Comparison of ENCODE assay signal across 8 cellular contexts in genomic region chr6:66662196-66662595, GRCh38.
A peak's percentile ranks its signal among the peaks of the same experiment; 100 is the strongest.
DNase-seq lines count a peak whose midpoint lies in the region; ATAC-seq and TF ChIP-seq lines count a peak whose summit lies in the region.
"Had no signal": no experiment of that assay in that cellular context is flagged by ENCODE, and none has a peak within 500 bp of the region (broad histone marks: within the 10 kb centered on the region; RNA-seq: fewer than 3 reads in every experiment).

No MANE protein-coding gene starts in this region.

- H3K9me3 Mint-ChIP-seq in H9 (peaks cover 0 to 2% of the 10 kb centered on the region in 2 experiments; a peak in 1 of 5 replicates), neural progenitor cell (peaks cover 6% of the 10 kb centered on the region)
- peaks cover 2 to 7% of the 10 kb centered on the region in 2 donors for H3K9me3 Mint-ChIP-seq in activated T-cell treated with anti-CD3 and anti-CD28 coated beads, Interleukin-2, amount 50 U/mL, for 72 hours
- H3K9me3 Mint-ChIP-seq in activated naive CD4-positive, alpha-beta T cell treated with anti-CD3 and anti-CD28 coated beads, Interleukin-2, amount 10 ng/mL, durations not matched to agents 7 days and 5 days: peaks cover 8% of the 10 kb centered on the region

- no peaks in the 10 kb centered on the region for H3K36me3 ChIP-seq in neural progenitor cell

- H2AFZ ChIP-seq in H9 (ENCODE audit: low read length) (no peak overlapping the region), neural progenitor cell (replicated peaks) (no peak overlapping the region)

- H3K4me3 ChIP-seq in choroid plexus epithelial cell (ENCODE audit: low read depth, low read length) (no peak overlapping the region), neural progenitor cell (peak overlapping the region; percentile 30)

- CTCF ChIA-PET in activated naive CD4-positive, alpha-beta T cell treated with anti-CD3 and anti-CD28 coated beads, Interleukin-2, amount 10 ng/mL, durations not matched to agents 7 days and 5 days (lab: Charles Lee): no interaction called here

- H3K27ac Mint-ChIP-seq in H9 (no peak overlapping the region), neural progenitor cell (no peak overlapping the region)
- H3K27ac Mint-ChIP-seq in activated T-cell treated with anti-CD3 and anti-CD28 coated beads, Interleukin-2, amount 50 U/mL, for 72 hours: no peak overlapping the region
- H3K27ac Mint-ChIP-seq in activated naive CD4-positive, alpha-beta T cell treated with anti-CD3 and anti-CD28 coated beads, Interleukin-2, amount 10 ng/mL, durations not matched to agents 7 days and 5 days: no peak overlapping the region

- H3K27me3 ChIP-seq in H9 (ENCODE audit: insufficient read depth, low read length) (no peaks in the 10 kb centered on the region), neural progenitor cell (no peaks in the 10 kb centered on the region)

- H2BK20ac ChIP-seq in H9 (ENCODE audit: low read depth, low read length, poor library complexity, severe bottlenecking): no peak overlapping the region

- H3T11ph ChIP-seq in H9 (ENCODE audit: low read length): no peak overlapping the region

- no peak overlapping the region for H2AK5ac ChIP-seq in H9 (ENCODE audit: insufficient read length, low read length)

- no peak overlapping the region for H4K91ac ChIP-seq in H9 (ENCODE audit: insufficient read length, low read depth, low read length)

- no peak overlapping the region for H3K18ac ChIP-seq in H9 (ENCODE audit: insufficient read length, low read depth, low read length)

- H3K9me3 ChIP-seq in H9 (ENCODE audit: control insufficient read depth, low read depth, low read length) (no peaks in the 10 kb centered on the region), neural progenitor cell (ENCODE audit: low read depth) (no peaks in the 10 kb centered on the region)

- no peaks in the 10 kb centered on the region for H3K79me1 ChIP-seq in H9 (ENCODE audit: insufficient read depth, low read depth, low read length, poor library complexity, severe bottlenecking)

- no peak overlapping the region for H2BK120ac ChIP-seq in H9 (ENCODE audit: low read depth, low read length, poor library complexity, severe bottlenecking)

- H3K36me3 Mint-ChIP-seq in H9 (ENCODE audit: insufficient read depth in 1 of 3, low read depth in 3 of 3) (no peaks in the 10 kb centered on the region), neural progenitor cell (no peaks in the 10 kb centered on the region)
- no peaks in the 10 kb centered on the region for H3K36me3 Mint-ChIP-seq in activated T-cell treated with anti-CD3 and anti-CD28 coated beads, Interleukin-2, amount 50 U/mL, for 72 hours (ENCODE audit: insufficient read depth in 2 of 2)
- H3K36me3 Mint-ChIP-seq in activated naive CD4-positive, alpha-beta T cell treated with anti-CD3 and anti-CD28 coated beads, Interleukin-2, amount 10 ng/mL, durations not matched to agents 7 days and 5 days: no peaks in the 10 kb centered on the region

- ATAC-seq in GM19397 (IDR thresholded peaks at IDR 0.05; ENCODE audit: unreplicated experiment): no peak
- no peak for ATAC-seq in activated T-cell treated with anti-CD3 and anti-CD28 coated beads, Interleukin-2, amount 50 U/mL, for 72 hours (replicated peaks in 1 of 2)

- peaks cover 10% of the 10 kb centered on the region in 2 experiments for H3K4me1 Mint-ChIP-seq in H9
- H3K4me1 Mint-ChIP-seq in neural progenitor cell: peaks cover 10% of the 10 kb centered on the region
- no peaks in the 10 kb centered on the region for H3K4me1 Mint-ChIP-seq in activated T-cell treated with anti-CD3 and anti-CD28 coated beads, Interleukin-2, amount 50 U/mL, for 72 hours (ENCODE audit: low read depth)
- H3K4me1 Mint-ChIP-seq in activated naive CD4-positive, alpha-beta T cell treated with anti-CD3 and anti-CD28 coated beads, Interleukin-2, amount 10 ng/mL, durations not matched to agents 7 days and 5 days: no peaks in the 10 kb centered on the region

- peak; percentile 71 for TF ChIP-seq CTCF in H9 (conservative IDR thresholded peaks at IDR 0.05)
- peak; percentile 61 for TF ChIP-seq CTCF in choroid plexus epithelial cell (conservative IDR thresholded peaks at IDR 0.05; ENCODE audit: low read depth, low read length)
- TF ChIP-seq CTCF in neural progenitor cell (IDR thresholded peaks at IDR 0.05): peak; percentile 64

- H4K8ac ChIP-seq in H9 (replicated peaks; ENCODE audit: insufficient read length, low read depth, low read length): no peak overlapping the region

- H3K4me2 ChIP-seq in H9 (ENCODE audit: insufficient read depth, insufficient read length, low read length) (no peak overlapping the region), neural progenitor cell (peak overlapping the region; percentile 68)

- no peaks in the 10 kb centered on the region for H3K27me3 Mint-ChIP-seq in H9 (ENCODE audit: low read depth)
- H3K27me3 Mint-ChIP-seq in neural progenitor cell (ENCODE audit: insufficient read depth, low read depth): no peaks in the 10 kb centered on the region
- no peaks in the 10 kb centered on the region for H3K27me3 Mint-ChIP-seq in activated T-cell treated with anti-CD3 and anti-CD28 coated beads, Interleukin-2, amount 50 U/mL, for 72 hours (ENCODE audit: low read depth)
- H3K27me3 Mint-ChIP-seq in activated naive CD4-positive, alpha-beta T cell treated with anti-CD3 and anti-CD28 coated beads, Interleukin-2, amount 10 ng/mL, durations not matched to agents 7 days and 5 days: no peaks in the 10 kb centered on the region

- H3K4me3 Mint-ChIP-seq in H9 (no peak overlapping the region), neural progenitor cell (no peak overlapping the region)
- no peak overlapping the region for H3K4me3 Mint-ChIP-seq in activated T-cell treated with anti-CD3 and anti-CD28 coated beads, Interleukin-2, amount 50 U/mL, for 72 hours
- H3K4me3 Mint-ChIP-seq in activated naive CD4-positive, alpha-beta T cell treated with anti-CD3 and anti-CD28 coated beads, Interleukin-2, amount 10 ng/mL, durations not matched to agents 7 days and 5 days: no peak overlapping the region

- H3K4ac ChIP-seq in H9 (ENCODE audit: low read depth, low read length): no peak overlapping the region

- H2BK15ac ChIP-seq in H9 (ENCODE audit: low read depth, low read length): no peak overlapping the region

- H3K27ac ChIP-seq in H9 (ENCODE audit: insufficient read length, low read depth, low read length): no peak overlapping the region
- H3K27ac ChIP-seq in neural progenitor cell: peak overlapping the region; percentile 91

- H3K23ac ChIP-seq in H9 (ENCODE audit: insufficient read length, low read depth, low read length): no peak overlapping the region

- H3K79me2 ChIP-seq in H9 (ENCODE audit: insufficient read depth, low read length): no peaks in the 10 kb centered on the region
- H3K79me2 ChIP-seq in neural progenitor cell (ENCODE audit: low read depth): no peaks in the 10 kb centered on the region

- no peak overlapping the region for H3K9ac ChIP-seq in H9 (ENCODE audit: extremely low read depth, insufficient read length, low read length)
- no peak overlapping the region for H3K9ac ChIP-seq in neural progenitor cell

- H3K56ac ChIP-seq in H9 (ENCODE audit: insufficient read length, low read depth, low read length): no peak overlapping the region

- H3F3A ChIP-seq in neural progenitor cell (ENCODE audit: low read depth): peaks cover 13% of the 10 kb centered on the region

- DNase-seq in H9 (no peak), NCI-H1105 (lab: John Stamatoyannopoulos, UW) (peak; percentile 7), choroid plexus epithelial cell (ENCODE audit: low read depth) (peak; percentile 78), neural progenitor cell (ENCODE audit: low spot score) (peak; percentile 17)
- no peak for DNase-seq in activated T-cell treated with anti-CD3 and anti-CD28 coated beads, Interleukin-2, amount 50 U/mL, for 72 hours
- DNase-seq in activated naive CD4-positive, alpha-beta T cell treated with anti-CD3 and anti-CD28 coated beads, Interleukin-2, amount 10 ng/mL, durations not matched to agents 7 days and 5 days: no peak
- DNase-seq: NCI-H1048 had no signal

- no peak overlapping the region for H2BK5ac ChIP-seq in H9 (ENCODE audit: insufficient read length, low read length)

- no peak overlapping the region for H3K14ac ChIP-seq in H9 (ENCODE audit: insufficient read depth, low read length)

- H2BK12ac ChIP-seq in H9 (ENCODE audit: insufficient read length, low read depth, low read length): no peak overlapping the region

- H4K5ac ChIP-seq in H9 (ENCODE audit: insufficient read length, low read depth, low read length): no peak overlapping the region

- H3K23me2 ChIP-seq in H9 (ENCODE audit: insufficient read length, low read depth, low read length, poor library complexity, severe bottlenecking): no peaks in the 10 kb centered on the region

- H4K20me1 ChIP-seq in H9 (ENCODE audit: control insufficient read depth, insufficient read depth, insufficient read length) (no peaks in the 10 kb centered on the region), neural progenitor cell (ENCODE audit: low read depth) (no peaks in the 10 kb centered on the region)

- H3K4me1 ChIP-seq in H9 (ENCODE audit: insufficient read depth, low read length) (no peaks in the 10 kb centered on the region), neural progenitor cell (peaks cover 16% of the 10 kb centered on the region)

Comparison
In these comparisons a context has a peak if more than half of its experiments do, and no peak if none do; other contexts are left out.
1. DNase-seq: peak in NCI-H1105 (single experiment), choroid plexus epithelial cell (single experiment) and neural progenitor cell (single experiment); none in H9 (single experiment), activated T-cell treated with anti-CD3 and anti-CD28 coated beads, Interleukin-2, amount 50 U/mL, for 72 hours (0 of 2) and activated naive CD4-positive, alpha-beta T cell treated with anti-CD3 and anti-CD28 coated beads, Interleukin-2, amount 10 ng/mL, durations not matched to agents 7 days and 5 days (single experiment).
2. Peak in every context shown above with its lines, with median percentiles within 50 percentile points of each other: CTCF ChIP-seq.